ENCODE assay signal across 29 cellular contexts in the genomic region with DNA sequence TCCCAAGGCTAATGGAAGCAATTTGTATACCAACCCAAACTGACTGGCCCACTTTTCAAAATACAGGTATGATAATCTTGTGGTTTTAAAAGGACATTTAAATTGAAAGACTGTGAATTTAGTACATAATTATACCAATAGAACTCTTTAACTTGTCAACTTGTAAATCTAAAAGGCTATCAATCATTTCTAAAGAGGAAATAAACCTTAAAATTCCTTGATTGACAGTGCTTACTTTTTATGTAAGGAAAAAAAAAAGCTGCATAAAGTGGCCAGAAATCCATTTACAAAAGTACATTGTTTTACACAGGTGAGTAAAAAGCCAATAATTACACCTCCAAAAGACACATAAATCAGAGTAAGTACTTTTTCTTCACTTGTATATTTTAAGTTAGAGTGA.
"Had no signal": no experiment of that assay in that cellular context is flagged by ENCODE, and none has a peak within 500 bp of the region (broad histone marks: within the 10 kb centered on the region; RNA-seq: fewer than 3 reads in every experiment).

No MANE protein-coding gene starts in this region.

- H3K9me3 ChIP-seq: ovary, psoas muscle, right lobe of liver, sigmoid colon, stomach, thoracic aorta, thyroid gland, tibial nerve, upper lobe of left lung, vagina had no signal

- H3K4me3 Mint-ChIP-seq: naive thymus-derived CD8-positive, alpha-beta T cell; natural killer cell treated with Interleukin-12 subunit alpha and Interleukin-12 subunit beta and Interleukin-15 and Interleukin-18, amount 100 ng/mL, for 72 hours; neural progenitor cell; stimulated activated effector memory CD8-positive, alpha-beta T cell treated with anti-CD3 and anti-CD28 coated beads, Interleukin-12 subunit alpha, Interleukin-12 subunit beta, amount 100 ng/mL, for 72 hours; stimulated activated naive B cell treated with anti-CD40 and anti-IgM and Interleukin-4, amounts not matched to agents 10 μg/mL and 1 μg/mL and 100 μg/mL, for 72 hours; stimulated activated naive CD8-positive, alpha-beta T cell treated with anti-CD3 and anti-CD28 coated beads, Interleukin-15, Interleukin-2, amounts not matched to agents 100 ng/mL and 50 ng/mL, for 24 hours had no signal

- H3K4me1 ChIP-seq: neural progenitor cell, parathyroid adenoma, psoas muscle, sigmoid colon had no signal

- H3K36me3 Mint-ChIP-seq: naive thymus-derived CD8-positive, alpha-beta T cell; natural killer cell treated with Interleukin-12 subunit alpha and Interleukin-12 subunit beta and Interleukin-15 and Interleukin-18, amount 100 ng/mL, for 72 hours; stimulated activated effector memory CD8-positive, alpha-beta T cell treated with anti-CD3 and anti-CD28 coated beads, Interleukin-12 subunit alpha, Interleukin-12 subunit beta, amount 100 ng/mL, for 72 hours had no signal

- FAIRE-seq: small intestine, urothelium cell line had no signal

- H3K27me3 ChIP-seq: ovary, right lobe of liver, thyroid gland, tibial nerve, upper lobe of left lung, vagina had no signal

- H3K27ac Mint-ChIP-seq: naive thymus-derived CD8-positive, alpha-beta T cell; natural killer cell treated with Interleukin-12 subunit alpha and Interleukin-12 subunit beta and Interleukin-15 and Interleukin-18, amount 100 ng/mL, for 72 hours; neural progenitor cell; progenitor cell of endocrine pancreas; stimulated activated effector memory CD8-positive, alpha-beta T cell treated with anti-CD3 and anti-CD28 coated beads, Interleukin-12 subunit alpha, Interleukin-12 subunit beta, amount 100 ng/mL, for 72 hours; stimulated activated naive B cell treated with anti-CD40 and anti-IgM and Interleukin-4, amounts not matched to agents 10 μg/mL and 1 μg/mL and 100 μg/mL, for 72 hours; stimulated activated naive CD8-positive, alpha-beta T cell treated with anti-CD3 and anti-CD28 coated beads, Interleukin-15, Interleukin-2, amounts not matched to agents 100 ng/mL and 50 ng/mL, for 24 hours had no signal

- H3K27ac ChIP-seq: neural progenitor cell, ovary, parathyroid adenoma, psoas muscle, right lobe of liver, sigmoid colon, stomach, thoracic aorta, thyroid gland, tibial nerve, upper lobe of left lung, vagina had no signal

- H3K36me3 ChIP-seq: neural progenitor cell, ovary, right lobe of liver, sigmoid colon, stomach, thyroid gland, tibial nerve, upper lobe of left lung had no signal

- H2AFZ ChIP-seq: neural progenitor cell, parathyroid adenoma had no signal

- H3K9me3 Mint-ChIP-seq: naive thymus-derived CD8-positive, alpha-beta T cell; natural killer cell treated with Interleukin-12 subunit alpha and Interleukin-12 subunit beta and Interleukin-15 and Interleukin-18, amount 100 ng/mL, for 72 hours; neural progenitor cell; stimulated activated effector memory CD8-positive, alpha-beta T cell treated with anti-CD3 and anti-CD28 coated beads, Interleukin-12 subunit alpha, Interleukin-12 subunit beta, amount 100 ng/mL, for 72 hours; stimulated activated naive B cell treated with anti-CD40 and anti-IgM and Interleukin-4, amounts not matched to agents 10 μg/mL and 1 μg/mL and 100 μg/mL, for 72 hours; stimulated activated naive CD8-positive, alpha-beta T cell treated with anti-CD3 and anti-CD28 coated beads, Interleukin-15, Interleukin-2, amounts not matched to agents 100 ng/mL and 50 ng/mL, for 24 hours had no signal

- H3K27me3 Mint-ChIP-seq: stimulated activated naive B cell treated with anti-CD40 and anti-IgM and Interleukin-4, amounts not matched to agents 10 μg/mL and 1 μg/mL and 100 μg/mL, for 72 hours; stimulated activated naive CD8-positive, alpha-beta T cell treated with anti-CD3 and anti-CD28 coated beads, Interleukin-15, Interleukin-2, amounts not matched to agents 100 ng/mL and 50 ng/mL, for 24 hours had no signal

- H3K9ac ChIP-seq: neural progenitor cell, parathyroid adenoma had no signal

- ATAC-seq: naive thymus-derived CD8-positive, alpha-beta T cell; natural killer cell treated with Interleukin-12 subunit alpha and Interleukin-12 subunit beta and Interleukin-15 and Interleukin-18, amount 100 ng/mL, for 72 hours; psoas muscle; right cardiac atrium; stimulated activated effector memory CD8-positive, alpha-beta T cell treated with anti-CD3 and anti-CD28 coated beads, Interleukin-12 subunit alpha, Interleukin-12 subunit beta, amount 100 ng/mL, for 72 hours; stimulated activated naive B cell treated with anti-CD40 and anti-IgM and Interleukin-4, amounts not matched to agents 10 μg/mL and 1 μg/mL and 100 μg/mL, for 72 hours had no signal

- DNase-seq: naive thymus-derived CD8-positive, alpha-beta T cell; occipital lobe; ovary; posterior cingulate gyrus; psoas muscle; right cardiac atrium; right lobe of liver; sigmoid colon; small intestine; stimulated activated CD4-positive, alpha-beta T cell treated with anti-CD3 and anti-CD28 coated beads, Interleukin-15, amount 100 ng/mL, for 24 hours; stimulated activated CD4-positive, alpha-beta T cell treated with anti-CD3 and anti-CD28 coated beads, Interleukin-2, amount 100 ng/mL, for 24 hours; stimulated activated CD4-positive, alpha-beta T cell treated with anti-CD3 and anti-CD28 coated beads, Interleukin-2, amount 100 ng/mL, for 48 hours; stimulated activated CD4-positive, alpha-beta T cell treated with anti-CD3 and anti-CD28 coated beads, Interleukin-4, amount 100 ng/mL, for 24 hours; stimulated activated naive B cell treated with anti-CD40 and anti-IgM and Interleukin-4, amounts not matched to agents 10 μg/mL and 1 μg/mL and 100 μg/mL, for 72 hours; stimulated activated naive CD4-positive, alpha-beta T cell treated with Interleukin-2 at 50 U/mL for 16 hours; stomach; thyroid gland; trophoblast cell; upper lobe of left lung had no signal

- H3K79me2 ChIP-seq: parathyroid adenoma had no signal

- H3K4me1 Mint-ChIP-seq: naive thymus-derived CD8-positive, alpha-beta T cell; stimulated activated effector memory CD8-positive, alpha-beta T cell treated with anti-CD3 and anti-CD28 coated beads, Interleukin-12 subunit alpha, Interleukin-12 subunit beta, amount 100 ng/mL, for 72 hours had no signal

- H3K4me3 ChIP-seq: neural progenitor cell, ovary, psoas muscle, right lobe of liver, sigmoid colon, stomach, thoracic aorta, thyroid gland, tibial nerve, upper lobe of left lung, vagina had no signal

- H3K4me2 ChIP-seq: neural progenitor cell had no signal
